ENCODE assay signal across 1 cellular context in the genomic region with DNA sequence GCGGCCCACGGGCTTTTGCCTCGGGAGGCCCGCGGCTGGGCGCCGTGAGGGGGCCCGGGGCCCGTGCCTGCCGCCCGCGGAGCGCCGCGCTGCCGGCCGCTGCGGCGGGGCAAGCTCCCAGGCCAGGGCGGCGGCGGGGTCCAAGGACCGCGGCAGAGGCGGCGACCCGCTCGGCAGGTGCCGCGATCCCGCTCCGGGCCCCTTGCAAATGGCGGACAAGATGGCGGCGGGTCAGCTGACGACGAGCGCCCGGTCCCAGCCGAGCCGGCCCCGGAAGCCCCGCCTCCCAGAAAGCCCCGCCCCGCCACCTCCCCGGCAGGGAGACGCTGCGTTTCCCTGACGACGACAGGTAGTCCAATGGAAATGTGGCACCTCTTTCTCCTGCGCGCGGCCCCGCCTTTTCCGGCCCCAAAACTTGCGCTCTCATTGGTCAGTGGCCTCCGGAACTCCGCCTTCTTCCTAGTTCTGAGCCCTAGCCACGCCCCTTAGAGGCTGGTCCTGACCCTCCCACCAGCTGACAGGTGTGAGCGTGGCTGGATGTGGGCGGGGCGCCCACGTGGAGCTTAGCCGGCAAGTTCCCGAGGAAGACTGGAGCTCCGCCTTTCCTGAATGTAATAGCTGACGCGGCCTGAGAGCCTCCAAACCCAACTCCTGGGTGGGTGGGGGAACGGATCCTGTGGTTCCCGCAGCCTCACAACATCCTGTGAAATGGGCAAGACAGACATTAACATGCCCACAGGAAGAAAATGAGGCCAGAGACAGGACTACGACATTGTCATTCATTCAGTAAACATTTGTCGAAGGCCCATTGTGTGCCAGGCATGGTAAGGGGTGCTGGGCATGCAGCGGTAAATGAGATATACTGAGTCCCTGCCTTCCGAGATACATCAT.
TF ChIP-seq lines count a peak whose summit lies in the region.

A gene (minus strand): TSS at position 228 of the 891 bp plus-strand sequence. CDS start 232 bp downstream, outside the sequence.

TF ChIP-seq in HepG2, 621 proteins besides CTCF, POLR2A, EP300 and RAD21 (continued from another document and continues in another):
- TF ChIP-seq, protein P1, sequence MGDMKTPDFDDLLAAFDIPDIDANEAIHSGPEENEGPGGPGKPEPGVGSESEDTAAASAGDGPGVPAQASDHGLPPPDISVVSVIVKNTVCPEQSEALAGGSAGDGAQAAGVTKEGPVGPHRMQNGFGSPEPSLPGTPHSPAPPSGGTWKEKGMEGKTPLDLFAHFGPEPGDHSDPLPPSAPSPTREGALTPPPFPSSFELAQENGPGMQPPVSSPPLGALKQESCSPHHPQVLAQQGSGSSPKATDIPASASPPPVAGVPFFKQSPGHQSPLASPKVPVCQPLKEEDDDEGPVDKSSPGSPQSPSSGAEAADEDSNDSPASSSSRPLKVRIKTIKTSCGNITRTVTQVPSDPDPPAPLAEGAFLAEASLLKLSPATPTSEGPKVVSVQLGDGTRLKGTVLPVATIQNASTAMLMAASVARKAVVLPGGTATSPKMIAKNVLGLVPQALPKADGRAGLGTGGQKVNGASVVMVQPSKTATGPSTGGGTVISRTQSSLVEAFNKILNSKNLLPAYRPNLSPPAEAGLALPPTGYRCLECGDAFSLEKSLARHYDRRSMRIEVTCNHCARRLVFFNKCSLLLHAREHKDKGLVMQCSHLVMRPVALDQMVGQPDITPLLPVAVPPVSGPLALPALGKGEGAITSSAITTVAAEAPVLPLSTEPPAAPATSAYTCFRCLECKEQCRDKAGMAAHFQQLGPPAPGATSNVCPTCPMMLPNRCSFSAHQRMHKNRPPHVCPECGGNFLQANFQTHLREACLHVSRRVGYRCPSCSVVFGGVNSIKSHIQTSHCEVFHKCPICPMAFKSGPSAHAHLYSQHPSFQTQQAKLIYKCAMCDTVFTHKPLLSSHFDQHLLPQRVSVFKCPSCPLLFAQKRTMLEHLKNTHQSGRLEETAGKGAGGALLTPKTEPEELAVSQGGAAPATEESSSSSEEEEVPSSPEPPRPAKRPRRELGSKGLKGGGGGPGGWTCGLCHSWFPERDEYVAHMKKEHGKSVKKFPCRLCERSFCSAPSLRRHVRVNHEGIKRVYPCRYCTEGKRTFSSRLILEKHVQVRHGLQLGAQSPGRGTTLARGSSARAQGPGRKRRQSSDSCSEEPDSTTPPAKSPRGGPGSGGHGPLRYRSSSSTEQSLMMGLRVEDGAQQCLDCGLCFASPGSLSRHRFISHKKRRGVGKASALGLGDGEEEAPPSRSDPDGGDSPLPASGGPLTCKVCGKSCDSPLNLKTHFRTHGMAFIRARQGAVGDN (CRISPR knock-in tag; IDR thresholded peaks at IDR 0.05) = peak; percentile 21; the same call in 1 of the 2 replicates
- TF ChIP-seq, protein P2, sequence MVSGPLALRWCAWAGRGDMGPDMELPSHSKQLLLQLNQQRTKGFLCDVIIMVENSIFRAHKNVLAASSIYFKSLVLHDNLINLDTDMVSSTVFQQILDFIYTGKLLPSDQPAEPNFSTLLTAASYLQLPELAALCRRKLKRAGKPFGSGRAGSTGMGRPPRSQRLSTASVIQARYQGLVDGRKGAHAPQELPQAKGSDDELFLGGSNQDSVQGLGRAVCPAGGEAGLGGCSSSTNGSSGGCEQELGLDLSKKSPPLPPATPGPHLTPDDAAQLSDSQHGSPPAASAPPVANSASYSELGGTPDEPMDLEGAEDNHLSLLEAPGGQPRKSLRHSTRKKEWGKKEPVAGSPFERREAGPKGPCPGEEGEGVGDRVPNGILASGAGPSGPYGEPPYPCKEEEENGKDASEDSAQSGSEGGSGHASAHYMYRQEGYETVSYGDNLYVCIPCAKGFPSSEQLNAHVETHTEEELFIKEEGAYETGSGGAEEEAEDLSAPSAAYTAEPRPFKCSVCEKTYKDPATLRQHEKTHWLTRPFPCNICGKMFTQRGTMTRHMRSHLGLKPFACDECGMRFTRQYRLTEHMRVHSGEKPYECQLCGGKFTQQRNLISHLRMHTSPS (CRISPR knock-in tag; IDR thresholded peaks at IDR 0.05; ENCODE audit: low read depth) = no peak
- TF ChIP-seq KLF13 (CRISPR knock-in tag; IDR thresholded peaks at IDR 0.05) (no peak), ZNF713 (CRISPR knock-in tag; IDR thresholded peaks at IDR 0.05) (no peak), ATM (IDR thresholded peaks at IDR 0.05; ENCODE audit: borderline replicate concordance) (no peak), ZNF232 (CRISPR knock-in tag; IDR thresholded peaks at IDR 0.05; ENCODE audit: borderline replicate concordance) (no peak), CAMTA2 (CRISPR knock-in tag; IDR thresholded peaks at IDR 0.05; ENCODE audit: borderline replicate concordance) (no peak), KDM5A (IDR thresholded peaks at IDR 0.05; ENCODE audit: borderline replicate concordance, low read length) (no peak), ZNF788 (CRISPR knock-in tag; IDR thresholded peaks at IDR 0.05; ENCODE audit: borderline replicate concordance) (peak; percentile 63; the same call in 1 of the 2 replicates), KLF11 (CRISPR knock-in tag; IDR thresholded peaks at IDR 0.05) (no peak; the same call in 1 of the 2 replicates), ZNF883 (CRISPR knock-in tag; IDR thresholded peaks at IDR 0.05; ENCODE audit: not compliant biosample characterization) (no peak), ZNF557 (CRISPR knock-in tag; IDR thresholded peaks at IDR 0.05) (no peak), U2AF2 (IDR thresholded peaks at IDR 0.05; ENCODE audit: low read depth, low read length) (0 out of 2 replicates have a peak, but pooled peaks have one; percentile 19), ZNF10 (CRISPR knock-in tag; IDR thresholded peaks at IDR 0.05; ENCODE audit: borderline replicate concordance, low read depth) (no peak), ZSCAN30 (CRISPR knock-in tag; IDR thresholded peaks at IDR 0.05) (no peak), ARNTL (CRISPR knock-in tag; IDR thresholded peaks at IDR 0.05) (peak; percentile 89), ZNF749 (CRISPR knock-in tag; IDR thresholded peaks at IDR 0.05; ENCODE audit: borderline replicate concordance) (no peak), ZNF354B (CRISPR knock-in tag; IDR thresholded peaks at IDR 0.05) (no peak), RXRB (CRISPR knock-in tag; IDR thresholded peaks at IDR 0.05; ENCODE audit: borderline replicate concordance) (0 out of 2 replicates have a peak, but pooled peaks have one; percentile 10), ZNF460 (CRISPR knock-in tag; IDR thresholded peaks at IDR 0.05; ENCODE audit: borderline replicate concordance) (no peak), ZNF12 (CRISPR knock-in tag; IDR thresholded peaks at IDR 0.05) (no peak), ZFY (CRISPR knock-in tag; IDR thresholded peaks at IDR 0.05) (peak; percentile 43), ZNF841 (CRISPR knock-in tag; IDR thresholded peaks at IDR 0.05; ENCODE audit: borderline replicate concordance) (no peak), ZNF484 (CRISPR knock-in tag; IDR thresholded peaks at IDR 0.05; ENCODE audit: borderline replicate concordance, low read depth) (no peak), ONECUT2 (CRISPR knock-in tag; IDR thresholded peaks at IDR 0.05) (no peak), ZNF75D (CRISPR knock-in tag; IDR thresholded peaks at IDR 0.05; ENCODE audit: borderline replicate concordance) (no peak), AKAP8 (CRISPR knock-in tag; IDR thresholded peaks at IDR 0.05) (no peak), ZNF674 (CRISPR knock-in tag; IDR thresholded peaks at IDR 0.05; ENCODE audit: low read depth) (no peak), SMARCC2 (IDR thresholded peaks at IDR 0.05) (no peak), ZNF543 (CRISPR knock-in tag; IDR thresholded peaks at IDR 0.05) (no peak), FOXK1 (CRISPR knock-in tag; IDR thresholded peaks at IDR 0.05; ENCODE audit: borderline replicate concordance, low read depth) (peak; percentile 67; the same call in 1 of the 2 replicates), SIX4 (CRISPR knock-in tag; IDR thresholded peaks at IDR 0.05) (no peak)
- TF ChIP-seq, protein P3, sequence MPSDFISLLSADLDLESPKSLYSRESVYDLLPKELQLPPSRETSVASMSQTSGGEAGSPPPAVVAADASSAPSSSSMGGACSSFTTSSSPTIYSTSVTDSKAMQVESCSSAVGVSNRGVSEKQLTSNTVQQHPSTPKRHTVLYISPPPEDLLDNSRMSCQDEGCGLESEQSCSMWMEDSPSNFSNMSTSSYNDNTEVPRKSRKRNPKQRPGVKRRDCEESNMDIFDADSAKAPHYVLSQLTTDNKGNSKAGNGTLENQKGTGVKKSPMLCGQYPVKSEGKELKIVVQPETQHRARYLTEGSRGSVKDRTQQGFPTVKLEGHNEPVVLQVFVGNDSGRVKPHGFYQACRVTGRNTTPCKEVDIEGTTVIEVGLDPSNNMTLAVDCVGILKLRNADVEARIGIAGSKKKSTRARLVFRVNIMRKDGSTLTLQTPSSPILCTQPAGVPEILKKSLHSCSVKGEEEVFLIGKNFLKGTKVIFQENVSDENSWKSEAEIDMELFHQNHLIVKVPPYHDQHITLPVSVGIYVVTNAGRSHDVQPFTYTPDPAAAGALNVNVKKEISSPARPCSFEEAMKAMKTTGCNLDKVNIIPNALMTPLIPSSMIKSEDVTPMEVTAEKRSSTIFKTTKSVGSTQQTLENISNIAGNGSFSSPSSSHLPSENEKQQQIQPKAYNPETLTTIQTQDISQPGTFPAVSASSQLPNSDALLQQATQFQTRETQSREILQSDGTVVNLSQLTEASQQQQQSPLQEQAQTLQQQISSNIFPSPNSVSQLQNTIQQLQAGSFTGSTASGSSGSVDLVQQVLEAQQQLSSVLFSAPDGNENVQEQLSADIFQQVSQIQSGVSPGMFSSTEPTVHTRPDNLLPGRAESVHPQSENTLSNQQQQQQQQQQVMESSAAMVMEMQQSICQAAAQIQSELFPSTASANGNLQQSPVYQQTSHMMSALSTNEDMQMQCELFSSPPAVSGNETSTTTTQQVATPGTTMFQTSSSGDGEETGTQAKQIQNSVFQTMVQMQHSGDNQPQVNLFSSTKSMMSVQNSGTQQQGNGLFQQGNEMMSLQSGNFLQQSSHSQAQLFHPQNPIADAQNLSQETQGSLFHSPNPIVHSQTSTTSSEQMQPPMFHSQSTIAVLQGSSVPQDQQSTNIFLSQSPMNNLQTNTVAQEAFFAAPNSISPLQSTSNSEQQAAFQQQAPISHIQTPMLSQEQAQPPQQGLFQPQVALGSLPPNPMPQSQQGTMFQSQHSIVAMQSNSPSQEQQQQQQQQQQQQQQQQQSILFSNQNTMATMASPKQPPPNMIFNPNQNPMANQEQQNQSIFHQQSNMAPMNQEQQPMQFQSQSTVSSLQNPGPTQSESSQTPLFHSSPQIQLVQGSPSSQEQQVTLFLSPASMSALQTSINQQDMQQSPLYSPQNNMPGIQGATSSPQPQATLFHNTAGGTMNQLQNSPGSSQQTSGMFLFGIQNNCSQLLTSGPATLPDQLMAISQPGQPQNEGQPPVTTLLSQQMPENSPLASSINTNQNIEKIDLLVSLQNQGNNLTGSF (CRISPR knock-in tag; IDR thresholded peaks at IDR 0.05) = no peak
- TF ChIP-seq, protein P4, sequence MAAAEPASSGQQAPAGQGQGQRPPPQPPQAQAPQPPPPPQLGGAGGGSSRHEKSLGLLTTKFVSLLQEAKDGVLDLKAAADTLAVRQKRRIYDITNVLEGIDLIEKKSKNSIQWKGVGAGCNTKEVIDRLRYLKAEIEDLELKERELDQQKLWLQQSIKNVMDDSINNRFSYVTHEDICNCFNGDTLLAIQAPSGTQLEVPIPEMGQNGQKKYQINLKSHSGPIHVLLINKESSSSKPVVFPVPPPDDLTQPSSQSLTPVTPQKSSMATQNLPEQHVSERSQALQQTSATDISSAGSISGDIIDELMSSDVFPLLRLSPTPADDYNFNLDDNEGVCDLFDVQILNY (CRISPR knock-in tag; conservative IDR thresholded peaks at IDR 0.05) = no peak
- TF ChIP-seq, protein P5, sequence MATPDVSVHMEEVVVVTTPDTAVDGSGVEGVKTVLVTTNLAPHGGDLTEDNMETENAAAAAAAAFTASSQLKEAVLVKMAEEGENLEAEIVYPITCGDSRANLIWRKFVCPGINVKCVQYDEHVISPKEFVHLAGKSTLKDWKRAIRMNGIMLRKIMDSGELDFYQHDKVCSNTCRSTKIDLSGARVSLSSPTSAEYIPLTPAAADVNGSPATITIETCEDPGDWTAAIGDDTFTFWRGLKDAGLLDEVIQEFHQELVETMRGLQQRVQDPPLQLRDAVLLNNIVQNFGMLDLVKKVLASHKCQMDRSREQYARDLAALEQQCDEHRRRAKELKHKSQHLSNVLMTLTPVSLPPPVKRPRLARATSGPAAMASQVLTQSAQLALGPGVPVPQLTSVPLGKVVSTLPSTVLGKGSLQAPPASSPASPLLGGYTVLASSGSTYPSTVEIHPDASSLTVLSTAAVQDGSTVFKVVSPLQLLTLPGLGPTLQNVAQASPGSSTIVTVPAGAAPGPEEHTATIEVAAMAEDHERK (CRISPR knock-in tag; IDR thresholded peaks at IDR 0.05; ENCODE audit: low read depth) = no peak; the same call in 1 of the 2 replicates
- TF ChIP-seq, protein P6, sequence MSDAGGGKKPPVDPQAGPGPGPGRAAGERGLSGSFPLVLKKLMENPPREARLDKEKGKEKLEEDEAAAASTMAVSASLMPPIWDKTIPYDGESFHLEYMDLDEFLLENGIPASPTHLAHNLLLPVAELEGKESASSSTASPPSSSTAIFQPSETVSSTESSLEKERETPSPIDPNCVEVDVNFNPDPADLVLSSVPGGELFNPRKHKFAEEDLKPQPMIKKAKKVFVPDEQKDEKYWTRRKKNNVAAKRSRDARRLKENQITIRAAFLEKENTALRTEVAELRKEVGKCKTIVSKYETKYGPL (CRISPR knock-in tag; IDR thresholded peaks at IDR 0.05) = no peak
- TF ChIP-seq, protein P7, sequence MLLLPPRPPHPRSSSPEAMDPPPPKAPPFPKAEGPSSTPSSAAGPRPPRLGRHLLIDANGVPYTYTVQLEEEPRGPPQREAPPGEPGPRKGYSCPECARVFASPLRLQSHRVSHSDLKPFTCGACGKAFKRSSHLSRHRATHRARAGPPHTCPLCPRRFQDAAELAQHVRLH (CRISPR knock-in tag; IDR thresholded peaks at IDR 0.05; ENCODE audit: borderline replicate concordance, low read depth) = no peak
- TF ChIP-seq, protein P8, sequence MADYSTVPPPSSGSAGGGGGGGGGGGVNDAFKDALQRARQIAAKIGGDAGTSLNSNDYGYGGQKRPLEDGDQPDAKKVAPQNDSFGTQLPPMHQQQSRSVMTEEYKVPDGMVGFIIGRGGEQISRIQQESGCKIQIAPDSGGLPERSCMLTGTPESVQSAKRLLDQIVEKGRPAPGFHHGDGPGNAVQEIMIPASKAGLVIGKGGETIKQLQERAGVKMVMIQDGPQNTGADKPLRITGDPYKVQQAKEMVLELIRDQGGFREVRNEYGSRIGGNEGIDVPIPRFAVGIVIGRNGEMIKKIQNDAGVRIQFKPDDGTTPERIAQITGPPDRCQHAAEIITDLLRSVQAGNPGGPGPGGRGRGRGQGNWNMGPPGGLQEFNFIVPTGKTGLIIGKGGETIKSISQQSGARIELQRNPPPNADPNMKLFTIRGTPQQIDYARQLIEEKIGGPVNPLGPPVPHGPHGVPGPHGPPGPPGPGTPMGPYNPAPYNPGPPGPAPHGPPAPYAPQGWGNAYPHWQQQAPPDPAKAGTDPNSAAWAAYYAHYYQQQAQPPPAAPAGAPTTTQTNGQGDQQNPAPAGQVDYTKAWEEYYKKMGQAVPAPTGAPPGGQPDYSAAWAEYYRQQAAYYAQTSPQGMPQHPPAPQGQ (CRISPR knock-in tag; IDR thresholded peaks at IDR 0.05; ENCODE audit: borderline replicate concordance) = no peak
- TF ChIP-seq, protein P9, sequence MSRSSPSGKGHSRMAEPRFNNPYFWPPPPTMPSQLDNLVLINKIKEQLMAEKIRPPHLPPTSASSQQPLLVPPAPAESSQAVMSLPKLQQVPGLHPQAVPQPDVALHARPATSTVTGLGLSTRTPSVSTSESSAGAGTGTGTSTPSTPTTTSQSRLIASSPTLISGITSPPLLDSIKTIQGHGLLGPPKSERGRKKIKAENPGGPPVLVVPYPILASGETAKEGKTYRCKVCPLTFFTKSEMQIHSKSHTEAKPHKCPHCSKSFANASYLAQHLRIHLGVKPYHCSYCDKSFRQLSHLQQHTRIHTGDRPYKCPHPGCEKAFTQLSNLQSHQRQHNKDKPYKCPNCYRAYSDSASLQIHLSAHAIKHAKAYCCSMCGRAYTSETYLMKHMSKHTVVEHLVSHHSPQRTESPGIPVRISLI (CRISPR knock-in tag; IDR thresholded peaks at IDR 0.05; ENCODE audit: borderline replicate concordance) = no peak
